Comparison of ENCODE assay signal across 28 cellular contexts in the genomic region with DNA sequence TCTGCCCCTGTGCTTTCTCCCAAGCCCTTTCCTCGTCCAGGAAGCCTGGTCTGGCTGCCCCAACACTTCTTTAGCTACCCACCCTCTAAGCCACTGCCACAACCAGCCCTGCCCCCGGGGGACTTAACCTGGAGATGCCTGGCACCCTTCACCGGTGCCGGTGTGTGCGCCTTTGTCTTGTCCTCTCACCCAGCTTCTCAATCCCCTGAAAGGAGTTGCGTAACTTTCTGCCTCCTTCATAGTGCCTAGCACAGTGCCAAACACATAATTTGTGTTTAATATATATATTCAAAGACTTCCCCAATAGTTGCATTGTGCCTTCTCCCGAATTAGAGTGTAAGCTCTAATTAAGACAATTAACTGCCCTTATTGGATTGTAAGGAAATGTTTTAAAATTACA.
"Had no signal": no experiment of that assay in that cellular context is flagged by ENCODE, and none has a peak within 500 bp of the region (broad histone marks: within the 10 kb centered on the region; RNA-seq: fewer than 3 reads in every experiment).

No MANE protein-coding gene starts in this region.

- H3K27me3 ChIP-seq: neural progenitor cell, pancreas, tibial nerve, uterus had no signal

- H3K36me3 ChIP-seq: left ventricle myocardium inferior, neural progenitor cell, pancreas, prostate gland, tibial nerve, uterus had no signal

- H2AFZ ChIP-seq: neural progenitor cell had no signal

- H3K27ac ChIP-seq: left ventricle myocardium inferior, neural progenitor cell, pancreas, prostate gland, tibial nerve, uterus had no signal

- H3K9me3 Mint-ChIP-seq: neural progenitor cell, type B pancreatic cell had no signal

- DNase-seq: hypothalamus; immature natural killer cell; left ventricle myocardium inferior; mesendoderm; naive B cell; natural killer cell; nephron progenitor cell; pancreas; posterior cingulate gyrus; retina; right cardiac atrium; stimulated activated CD4-positive, alpha-beta T cell treated with anti-CD3 and anti-CD28 coated beads, Interleukin-1b, Interleukin-23, amount 100 ng/mL, for 48 hours; stimulated activated CD4-positive, alpha-beta T cell treated with anti-CD3 and anti-CD28 coated beads, Interleukin-2, amount 100 ng/mL, for 48 hours; stimulated activated CD4-positive, alpha-beta T cell treated with anti-CD3 and anti-CD28 coated beads, Interleukin-4, amount 100 ng/mL, for 4 hours; stimulated activated CD8-positive, alpha-beta memory T cell treated with anti-CD3 and anti-CD28 coated beads, Interleukin-4, amount 100 ng/mL, for 48 hours; stimulated activated naive CD4-positive, alpha-beta T cell treated with Interleukin-2 at 50 U/mL for 16 hours; stimulated activated naive CD8-positive, alpha-beta T cell treated with anti-CD3 and anti-CD28 coated beads, Interleukin-15, amount 100 ng/mL, for 72 hours; substantia nigra; uterus had no signal

- ATAC-seq: natural killer cell; pancreas; right cardiac atrium; stimulated activated memory B cell treated with anti-CD40 and anti-IgM and Interleukin-4, amounts not matched to agents 10 μg/mL and 1 μg/mL and 100 μg/mL, for 72 hours; stimulated activated naive CD8-positive, alpha-beta T cell treated with anti-CD3 and anti-CD28 coated beads, Interleukin-15, amount 100 ng/mL, for 72 hours had no signal

- FAIRE-seq: islet of Langerhans, pancreas had no signal

- H3K9me3 ChIP-seq: pancreas, prostate gland, uterus had no signal

- H3K4me2 ChIP-seq: neural progenitor cell, smooth muscle cell had no signal

- H3K4me3 Mint-ChIP-seq: immature natural killer cell; mesothelial cell of epicardium; naive B cell; natural killer cell; nephron progenitor cell; neural progenitor cell; stimulated activated memory B cell treated with anti-CD40 and anti-IgM and Interleukin-4, amounts not matched to agents 10 μg/mL and 1 μg/mL and 100 μg/mL, for 72 hours; stimulated activated naive CD8-positive, alpha-beta T cell treated with anti-CD3 and anti-CD28 coated beads, Interleukin-15, amount 100 ng/mL, for 72 hours; type B pancreatic cell had no signal

- H3K27ac Mint-ChIP-seq: immature natural killer cell; mesothelial cell of epicardium; naive B cell; natural killer cell; nephron progenitor cell; neural progenitor cell; stimulated activated memory B cell treated with anti-CD40 and anti-IgM and Interleukin-4, amounts not matched to agents 10 μg/mL and 1 μg/mL and 100 μg/mL, for 72 hours; stimulated activated naive CD8-positive, alpha-beta T cell treated with anti-CD3 and anti-CD28 coated beads, Interleukin-15, amount 100 ng/mL, for 72 hours; type B pancreatic cell had no signal

- H3K4me1 ChIP-seq: left ventricle myocardium inferior, neural progenitor cell, pancreas, prostate gland, tibial nerve, uterus had no signal

- H3K9ac ChIP-seq: neural progenitor cell had no signal

- H3K36me3 Mint-ChIP-seq: immature natural killer cell; mesothelial cell of epicardium; natural killer cell; neural progenitor cell; stimulated activated memory B cell treated with anti-CD40 and anti-IgM and Interleukin-4, amounts not matched to agents 10 μg/mL and 1 μg/mL and 100 μg/mL, for 72 hours had no signal

- H3K4me3 ChIP-seq: left ventricle myocardium inferior, lung, neural progenitor cell, pancreas, prostate gland, smooth muscle cell, tibial nerve, uterus had no signal

- H3K4me1 Mint-ChIP-seq: immature natural killer cell; mesothelial cell of epicardium; naive B cell; natural killer cell; nephron progenitor cell; neural progenitor cell; stimulated activated memory B cell treated with anti-CD40 and anti-IgM and Interleukin-4, amounts not matched to agents 10 μg/mL and 1 μg/mL and 100 μg/mL, for 72 hours; stimulated activated naive CD8-positive, alpha-beta T cell treated with anti-CD3 and anti-CD28 coated beads, Interleukin-15, amount 100 ng/mL, for 72 hours had no signal
